2 cellular contexts compared by ENCODE assay signal in the genomic region with DNA sequence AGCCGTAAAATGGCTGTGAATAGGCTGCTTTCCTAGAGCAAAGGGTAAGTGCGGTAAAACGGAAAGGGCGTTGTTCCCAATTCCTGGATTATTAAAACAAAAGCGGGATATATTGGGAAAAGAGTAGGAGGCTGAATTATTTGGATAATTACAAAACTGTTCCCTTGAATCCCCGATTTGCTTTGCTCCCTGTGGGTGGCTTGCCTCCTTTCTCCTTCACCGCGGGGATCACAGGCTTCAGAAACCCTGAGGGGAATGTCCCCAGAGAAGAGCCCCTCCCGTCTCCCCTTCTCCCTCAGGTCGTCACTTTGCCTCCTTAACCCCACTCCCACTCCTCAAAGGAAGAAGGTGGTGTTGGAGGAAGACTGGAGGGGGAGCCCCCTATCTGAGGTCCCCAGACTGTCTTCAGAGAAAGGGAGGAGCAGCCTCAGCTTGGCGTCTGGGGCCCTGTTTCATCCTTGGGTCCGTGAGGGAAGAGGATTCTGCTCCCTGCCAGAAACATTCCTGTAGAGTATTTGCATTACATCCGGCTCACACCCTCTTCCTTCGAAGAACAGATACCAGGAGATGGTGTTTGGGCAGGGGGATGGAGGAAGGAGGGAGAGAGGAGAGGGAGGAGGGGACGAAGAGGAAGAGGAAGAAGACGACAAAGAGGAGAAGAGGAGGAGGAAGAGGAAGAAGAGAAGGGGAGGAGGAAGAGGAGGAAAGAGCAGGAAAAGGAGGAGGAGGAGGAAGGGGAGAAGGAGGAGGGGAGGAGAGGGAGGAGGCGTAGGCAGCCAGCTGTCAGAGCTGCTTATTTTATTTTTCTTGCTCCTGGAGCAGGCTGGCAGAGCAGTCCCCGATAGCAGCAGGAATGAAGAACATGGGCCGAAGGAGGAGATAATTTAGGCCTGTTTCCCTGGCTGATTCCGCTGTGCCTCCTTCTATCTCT.
TF ChIP-seq lines count a peak whose summit lies in the region.

No MANE protein-coding gene starts in this region.

TF ChIP-seq in WTC11, 78 proteins besides CTCF, POLR2A, EP300 and RAD21:
- TF ChIP-seq NR1H2 (CRISPR knock-in tag; IDR thresholded peaks at IDR 0.05) (no peak), ESRRA (CRISPR knock-in tag; IDR thresholded peaks at IDR 0.05; ENCODE audit: borderline replicate concordance) (no peak), ETV6 (CRISPR knock-in tag; IDR thresholded peaks at IDR 0.05) (peak; percentile 99), NR3C1 (CRISPR knock-in tag; conservative IDR thresholded peaks at IDR 0.05; ENCODE audit: low read depth) (no peak), ZNF512 (CRISPR knock-in tag; IDR thresholded peaks at IDR 0.05; ENCODE audit: borderline replicate concordance) (peak; percentile 88; the same call in 1 of the 2 replicates), E2F4 (CRISPR knock-in tag; IDR thresholded peaks at IDR 0.05; ENCODE audit: borderline replicate concordance, low read depth) (no peak), ATF2 (CRISPR knock-in tag; IDR thresholded peaks at IDR 0.05; ENCODE audit: borderline replicate concordance, low read depth) (no peak), RELA (CRISPR knock-in tag; IDR thresholded peaks at IDR 0.05; ENCODE audit: borderline replicate concordance) (no peak), FOXP1 (CRISPR knock-in tag; IDR thresholded peaks at IDR 0.05; ENCODE audit: borderline replicate concordance) (no peak), TP53 (CRISPR knock-in tag; IDR thresholded peaks at IDR 0.05) (0 out of 2 replicates have a peak, but pooled peaks have one; percentile 24), ZNF263 (CRISPR knock-in tag; IDR thresholded peaks at IDR 0.05; ENCODE audit: low read depth) (peak; percentile 43; the same call in 1 of the 2 replicates)
- TF ChIP-seq, protein P1, sequence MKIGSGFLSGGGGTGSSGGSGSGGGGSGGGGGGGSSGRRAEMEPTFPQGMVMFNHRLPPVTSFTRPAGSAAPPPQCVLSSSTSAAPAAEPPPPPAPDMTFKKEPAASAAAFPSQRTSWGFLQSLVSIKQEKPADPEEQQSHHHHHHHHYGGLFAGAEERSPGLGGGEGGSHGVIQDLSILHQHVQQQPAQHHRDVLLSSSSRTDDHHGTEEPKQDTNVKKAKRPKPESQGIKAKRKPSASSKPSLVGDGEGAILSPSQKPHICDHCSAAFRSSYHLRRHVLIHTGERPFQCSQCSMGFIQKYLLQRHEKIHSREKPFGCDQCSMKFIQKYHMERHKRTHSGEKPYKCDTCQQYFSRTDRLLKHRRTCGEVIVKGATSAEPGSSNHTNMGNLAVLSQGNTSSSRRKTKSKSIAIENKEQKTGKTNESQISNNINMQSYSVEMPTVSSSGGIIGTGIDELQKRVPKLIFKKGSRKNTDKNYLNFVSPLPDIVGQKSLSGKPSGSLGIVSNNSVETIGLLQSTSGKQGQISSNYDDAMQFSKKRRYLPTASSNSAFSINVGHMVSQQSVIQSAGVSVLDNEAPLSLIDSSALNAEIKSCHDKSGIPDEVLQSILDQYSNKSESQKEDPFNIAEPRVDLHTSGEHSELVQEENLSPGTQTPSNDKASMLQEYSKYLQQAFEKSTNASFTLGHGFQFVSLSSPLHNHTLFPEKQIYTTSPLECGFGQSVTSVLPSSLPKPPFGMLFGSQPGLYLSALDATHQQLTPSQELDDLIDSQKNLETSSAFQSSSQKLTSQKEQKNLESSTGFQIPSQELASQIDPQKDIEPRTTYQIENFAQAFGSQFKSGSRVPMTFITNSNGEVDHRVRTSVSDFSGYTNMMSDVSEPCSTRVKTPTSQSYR (CRISPR knock-in tag; IDR thresholded peaks at IDR 0.05): no peak

TF ChIP-seq in endothelial cell of umbilical vein, 7 proteins besides CTCF, POLR2A, EP300 and RAD21:
- TF ChIP-seq JUN (IDR thresholded peaks at IDR 0.05; ENCODE audit: borderline replicate concordance, insufficient read depth, insufficient read length, low read depth) (no peak), FOS (IDR thresholded peaks at IDR 0.05; ENCODE audit: borderline replicate concordance, insufficient read depth, low read length) (no peak), EZH2 (IDR thresholded peaks at IDR 0.05; ENCODE audit: borderline replicate concordance, low read depth, low read length, severe bottlenecking) (peak; percentile 75)
